18 cellular contexts compared by ENCODE assay signal in genomic region chr10:1966698-1967097, GRCh38.
A peak's percentile ranks its signal among the peaks of the same experiment; 100 is the strongest.
DNase-seq lines count a peak whose midpoint lies in the region; ATAC-seq and TF ChIP-seq lines count a peak whose summit lies in the region.
"Had no signal": no experiment of that assay in that cellular context is flagged by ENCODE, and none has a peak within 500 bp of the region (broad histone marks: within the 10 kb centered on the region; RNA-seq: fewer than 3 reads in every experiment).

No MANE protein-coding gene starts in this region.

- H3K27ac ChIP-seq in A673 (ENCODE audit: low read depth, low read length, poor library complexity, severe bottlenecking) (no peak overlapping the region), esophagus muscularis mucosa (replicated peaks in 1 of 4) (no peak overlapping the region)

- H3K4me3 ChIP-seq in A673 (ENCODE audit: low read depth, low read length, poor library complexity, severe bottlenecking) (no peak overlapping the region), esophagus muscularis mucosa (no peak overlapping the region)
- H3K4me3 ChIP-seq: HAP-1 had no signal

- WGBS in esophagus muscularis mucosa: 78% methylated on average over 10 of the region's 10 CpGs

- TF ChIP-seq EP300 in esophagus muscularis mucosa (IDR thresholded peaks at IDR 0.05): no peak

- peak; percentile 11 for DNase-seq in A673 (ENCODE audit: low spot score)
- DNase-seq in HT1080 (ENCODE audit: low read depth): peak; percentile 23
- peak; percentile 21 for DNase-seq in NCI-H2107 treated with DMSO at 0.1 percent for 48 hours (lab: John Stamatoyannopoulos, UW; ENCODE audit: unreplicated experiment)
- DNase-seq in esophagus muscularis mucosa (ENCODE audit: extremely low spot score): peak; percentile 77
- no peak for DNase-seq in stimulated activated CD4-positive, alpha-beta T cell treated with anti-CD3 and anti-CD28 coated beads, Interleukin-2, amount 100 ng/mL, for 48 hours
- DNase-seq in T-helper 2 cell treated with Interferon-gamma antibody and Interleukin-4, amounts not matched to agents 5 μg/mL and 100 μg/mL, for 36 hours (ENCODE audit: low spot score): no peak
- DNase-seq: 8988T; ACHN; C1 segment of cervical spinal cord; Calu3; CD4-positive, alpha-beta T cell; DMS153; DMS79 treated with DMSO at 0.1 percent for 48 hours; GDM1 had no signal

- no peak for ATAC-seq in esophagus mucosa
- ATAC-seq: HepG2 had no signal

- CTCF ChIA-PET in A673 (lab: Charles Lee): no interaction called here

- intact Hi-C loops in A673 (cut with micrococcal nuclease; ENCODE audit: unreplicated experiment) (no loop called here), esophagus muscularis mucosa (cut with DNase I) (no loop called here)

- no peak for TF ChIP-seq CTCF in A673 (conservative IDR thresholded peaks at IDR 0.05; ENCODE audit: low read depth, low read length)
- TF ChIP-seq CTCF in esophagus muscularis mucosa (IDR thresholded peaks at IDR 0.05): no peak

- POLR2A ChIA-PET in A673 (lab: Charles Lee; ENCODE audit: low non-redundant PET): no interaction called here

- peaks cover 8% of the 10 kb centered on the region for H3K27me3 ChIP-seq in A673 (replicated peaks; ENCODE audit: insufficient read depth, low read depth, low read length, poor library complexity)
- H3K27me3 ChIP-seq in esophagus muscularis mucosa: peaks cover 0 to 9% (median 0%) of the 10 kb centered on the region in 4 donors

- H3K4me3 Mint-ChIP-seq in T-helper 2 cell treated with Interferon-gamma antibody and Interleukin-4, amounts not matched to agents 5 μg/mL and 100 μg/mL, for 36 hours: no peak overlapping the region
- H3K4me3 Mint-ChIP-seq: B cell; CD4-positive, alpha-beta T cell had no signal

- H3K36me3 Mint-ChIP-seq in T-helper 2 cell treated with Interferon-gamma antibody and Interleukin-4, amounts not matched to agents 5 μg/mL and 100 μg/mL, for 36 hours (ENCODE audit: low read depth): no peaks in the 10 kb centered on the region

- H3K27me3 Mint-ChIP-seq in T-helper 2 cell treated with Interferon-gamma antibody and Interleukin-4, amounts not matched to agents 5 μg/mL and 100 μg/mL, for 36 hours (ENCODE audit: low read depth): no peaks in the 10 kb centered on the region
- H3K27me3 Mint-ChIP-seq: B cell; CD4-positive, alpha-beta T cell had no signal

- H3K9me3 ChIP-seq in A673 (ENCODE audit: low read depth, low read length, poor library complexity, severe bottlenecking): no peaks in the 10 kb centered on the region
- H3K9me3 ChIP-seq in esophagus muscularis mucosa: no peaks in the 10 kb centered on the region
- H3K9me3 ChIP-seq: HAP-1 had no signal

- H3K4me1 ChIP-seq in A673 (ENCODE audit: insufficient read depth, low read length, poor library complexity, severe bottlenecking) (no peaks in the 10 kb centered on the region), esophagus muscularis mucosa (no peaks in the 10 kb centered on the region)
- H3K4me1 ChIP-seq: HAP-1 had no signal

- BruUV-seq in A673 (replicated peaks; lab: Mats Ljungman, UMichigan): no TSS peak

- no peak for TF ChIP-seq POLR2A in esophagus muscularis mucosa (IDR thresholded peaks at IDR 0.05; ENCODE audit: low read depth)

- no peaks in the 10 kb centered on the region for H3K4me1 Mint-ChIP-seq in T-helper 2 cell treated with Interferon-gamma antibody and Interleukin-4, amounts not matched to agents 5 μg/mL and 100 μg/mL, for 36 hours (ENCODE audit: low read depth)
- H3K4me1 Mint-ChIP-seq: B cell had no signal

- peaks cover 7% of the 10 kb centered on the region for H3K9me3 Mint-ChIP-seq in T-helper 2 cell treated with Interferon-gamma antibody and Interleukin-4, amounts not matched to agents 5 μg/mL and 100 μg/mL, for 36 hours
- H3K9me3 Mint-ChIP-seq: CD4-positive, alpha-beta T cell had no signal

- H3K36me3 ChIP-seq in A673 (ENCODE audit: insufficient read depth, low read length, poor library complexity, severe bottlenecking): no peaks in the 10 kb centered on the region
- H3K36me3 ChIP-seq in esophagus muscularis mucosa: no peaks in the 10 kb centered on the region
- H3K36me3 ChIP-seq: HAP-1 had no signal

- H3K27ac Mint-ChIP-seq in T-helper 2 cell treated with Interferon-gamma antibody and Interleukin-4, amounts not matched to agents 5 μg/mL and 100 μg/mL, for 36 hours: no peak overlapping the region
- H3K27ac Mint-ChIP-seq: B cell; CD4-positive, alpha-beta T cell had no signal

Comparison
In these comparisons a context has a peak if more than half of its experiments do, and no peak if none do; other contexts are left out.
1. DNase-seq: peak in A673 (single experiment), HT1080 (single experiment), NCI-H2107 treated with DMSO at 0.1 percent for 48 hours (single experiment) and esophagus muscularis mucosa (single experiment); none in stimulated activated CD4-positive, alpha-beta T cell treated with anti-CD3 and anti-CD28 coated beads, Interleukin-2, amount 100 ng/mL, for 48 hours (0 of 2) and T-helper 2 cell treated with Interferon-gamma antibody and Interleukin-4, amounts not matched to agents 5 μg/mL and 100 μg/mL, for 36 hours (single experiment).